11 cellular contexts compared by ENCODE assay signal in the genomic region with DNA sequence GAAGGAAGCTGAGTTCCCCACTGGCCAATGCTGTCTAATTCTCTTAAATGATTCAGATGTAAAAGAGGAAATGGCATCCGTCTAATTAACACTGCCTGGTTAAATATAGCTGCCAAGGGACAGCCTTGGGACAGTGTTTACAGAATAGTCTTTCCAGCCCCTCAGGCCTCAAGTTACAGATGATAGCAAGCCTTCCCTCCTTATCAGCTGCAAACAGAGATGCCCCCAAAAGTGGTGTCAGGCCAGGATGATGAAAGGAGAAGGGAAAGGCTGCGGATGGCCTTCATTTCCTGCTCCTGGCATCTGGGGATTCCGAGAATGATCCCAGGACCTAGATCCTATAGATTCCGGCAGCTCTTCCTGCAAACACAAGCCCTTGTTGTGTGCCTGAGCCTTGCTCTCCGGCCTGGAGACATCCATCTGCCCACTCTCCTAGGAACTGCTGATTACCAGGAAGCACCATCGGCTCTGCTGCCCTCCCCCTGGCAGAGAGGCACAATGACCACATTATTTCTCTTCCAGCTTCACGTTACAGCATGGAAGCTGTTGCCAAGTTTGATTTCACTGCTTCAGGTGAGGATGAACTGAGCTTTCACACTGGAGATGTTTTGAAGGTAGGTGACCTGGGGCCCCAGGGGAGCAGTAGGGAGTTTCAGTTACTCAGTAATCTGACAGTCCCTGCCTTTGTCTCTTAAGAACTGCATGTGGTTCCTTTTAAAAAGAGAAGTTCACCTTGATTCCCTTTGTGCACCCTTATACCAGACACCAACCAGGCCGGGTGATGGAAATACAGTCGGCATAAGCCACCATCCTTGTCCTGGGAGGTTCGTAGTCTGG. TPM values are rescaled to one million over a fixed set of nuclear protein-coding genes. Genes with fewer than 3 reads are reported as not detected.
DNase-seq lines count a peak whose midpoint lies in the region.
"Had no signal": no experiment of that assay in that cellular context is flagged by ENCODE, and none has a peak within 500 bp of the region (broad histone marks: within the 10 kb centered on the region; RNA-seq: fewer than 3 reads in every experiment).

No MANE protein-coding gene starts in this region.

- DNase-seq in SIG-M5 treated with dmso at 0.1 percent for 504 hours (lab: John Stamatoyannopoulos, UW; ENCODE audit: unreplicated experiment) (peak; percentile 41), SIG-M5 (lab: John Stamatoyannopoulos, UW) (no peak), NCI-H1092 treated with DMSO at 0.1 percent for 48 hours (lab: John Stamatoyannopoulos, UW) (peak; percentile 86), trophoblast cell (no peak), glomerular visceral epithelial cell (ENCODE audit: extremely low spot score) (no peak), NCI-H1048 (lab: John Stamatoyannopoulos, UW) (no peak)
- DNase-seq in stimulated activated CD4-positive, alpha-beta T cell treated with anti-CD3 and anti-CD28 coated beads, Interleukin-1b, Interleukin-23, amount 100 ng/mL, for 48 hours, result no peak
- DNase-seq: NCI-H1694 treated with DMSO at 0.1 percent for 48 hours had no signal

- H3K4me3 Mint-ChIP-seq in activated naive CD8-positive, alpha-beta T cell, result peak overlapping the region; percentile 79

- no peaks in the 10 kb centered on the region for H3K9me3 ChIP-seq in trophoblast cell (ENCODE audit: insufficient read depth, low read depth, low read length)
- H3K9me3 ChIP-seq: right atrium auricular region had no signal

- no peak overlapping the region for H3K9ac ChIP-seq in trophoblast cell (ENCODE audit: low read length)

- H3K79me2 ChIP-seq in trophoblast cell (ENCODE audit: control insufficient read depth, insufficient read depth, low read length, poor library complexity), result no peaks in the 10 kb centered on the region

- H3K79me1 ChIP-seq in trophoblast cell (ENCODE audit: low read length), result no peaks in the 10 kb centered on the region

- H3K14ac ChIP-seq in trophoblast cell (ENCODE audit: low read length), result no peak overlapping the region

- H3K36me3 ChIP-seq in trophoblast cell (ENCODE audit: control insufficient read depth in 1 of 2, insufficient read depth in 2 of 2, low read length in 2 of 2), result no peaks in the 10 kb centered on the region
- H3K36me3 ChIP-seq: cardiac muscle cell, right atrium auricular region had no signal

- peak overlapping the region; percentile 97 for H3K27ac Mint-ChIP-seq in activated naive CD8-positive, alpha-beta T cell

- H3K27me3 Mint-ChIP-seq in activated naive CD8-positive, alpha-beta T cell, result no peaks in the 10 kb centered on the region

- no CpG with 5 or more reads among the region's 10 CpGs for WGBS in trophoblast cell (ENCODE audit: extremely low coverage, insufficient coverage, insufficient read length)

- no peak overlapping the region for H3K4me2 ChIP-seq in trophoblast cell (ENCODE audit: low read length)

- no peak overlapping the region for H3K4me3 ChIP-seq in trophoblast cell (ENCODE audit: low read depth, low read length)
- H3K4me3 ChIP-seq: cardiac muscle cell, right atrium auricular region had no signal

- no peak overlapping the region for H4K91ac ChIP-seq in trophoblast cell (ENCODE audit: low read depth, low read length)

- H2BK12ac ChIP-seq in trophoblast cell (ENCODE audit: low read length), result no peak overlapping the region

- peak overlapping the region; percentile 47 for H2AFZ ChIP-seq in trophoblast cell (ENCODE audit: insufficient read depth, low read length, poor library complexity)

- no peak overlapping the region for H3K27ac ChIP-seq in trophoblast cell (ENCODE audit: low read depth, low read length)
- H3K27ac ChIP-seq: cardiac muscle cell had no signal

- no peak overlapping the region for H4K8ac ChIP-seq in trophoblast cell (ENCODE audit: low read depth, low read length)

- no peaks in the 10 kb centered on the region for H3K27me3 ChIP-seq in trophoblast cell (ENCODE audit: insufficient read depth, low read length)
- H3K27me3 ChIP-seq: cardiac muscle cell, right atrium auricular region had no signal

- peaks cover 29% of the 10 kb centered on the region for H3K36me3 Mint-ChIP-seq in activated naive CD8-positive, alpha-beta T cell

- H3K23ac ChIP-seq in trophoblast cell (ENCODE audit: low read length), result no peak overlapping the region

- H2BK120ac ChIP-seq in trophoblast cell (ENCODE audit: insufficient read depth, low read length, poor library complexity), result no peak overlapping the region

- H3K4me1 ChIP-seq in trophoblast cell (ENCODE audit: control insufficient read depth in 1 of 2, insufficient read depth in 2 of 2, low read length in 2 of 2), result no peaks in the 10 kb centered on the region

- no peak overlapping the region for H3K18ac ChIP-seq in trophoblast cell (ENCODE audit: low read length)

- H3K4ac ChIP-seq in trophoblast cell (ENCODE audit: low read depth, low read length), result no peak overlapping the region

- no peak overlapping the region for H4K12ac ChIP-seq in trophoblast cell (ENCODE audit: low read depth, low read length)

- peaks cover 100% of the 10 kb centered on the region for H3K4me1 Mint-ChIP-seq in activated naive CD8-positive, alpha-beta T cell (ENCODE audit: low read depth)

- H3K9me3 Mint-ChIP-seq in activated naive CD8-positive, alpha-beta T cell (ENCODE audit: low read depth), result peaks cover 4% of the 10 kb centered on the region

- no peak overlapping the region for H2BK5ac ChIP-seq in trophoblast cell (ENCODE audit: low read depth, low read length, poor library complexity)

- no peak overlapping the region for H2AK5ac ChIP-seq in trophoblast cell (ENCODE audit: low read length)

RNA-seq across cellular contexts. Expression of a gene that starts 13.4 kb away (rescaled TPM):
- 0.04 and 0.10 TPM in 2 replicates for polyA plus RNA-seq in trophoblast cell (2013)
- polyA plus RNA-seq: cardiac muscle cell had no signal

RNA-seq across cellular contexts. Expression of a gene that starts 45.9 kb away (rescaled TPM):
- polyA plus RNA-seq in trophoblast cell (2013), result 0.07 and 0.27 TPM in 2 replicates
- polyA plus RNA-seq: cardiac muscle cell had no signal

RNA-seq across cellular contexts. Expression of a gene that starts 48.0 kb away (rescaled TPM):
- 3.1 and 3.3 TPM in 2 replicates for polyA plus RNA-seq in trophoblast cell (2013)
- polyA plus RNA-seq: cardiac muscle cell had no signal

RNA-seq across cellular contexts. Expression of a gene that starts 53.2 kb away (rescaled TPM):
- not detected in 2 replicates for polyA plus RNA-seq in trophoblast cell (2013)
- polyA plus RNA-seq: cardiac muscle cell had no signal

Comparison
In these comparisons a context has a peak if more than half of its experiments do, and no peak if none do; other contexts are left out.
1. DNase-seq: peak in SIG-M5 treated with dmso at 0.1 percent for 504 hours (single experiment) and NCI-H1092 treated with DMSO at 0.1 percent for 48 hours (single experiment); none in SIG-M5 (single experiment), trophoblast cell (0 of 2), stimulated activated CD4-positive, alpha-beta T cell treated with anti-CD3 and anti-CD28 coated beads, Interleukin-1b, Interleukin-23, amount 100 ng/mL, for 48 hours (single experiment), glomerular visceral epithelial cell (single experiment) and NCI-H1048 (single experiment).